9 cellular contexts compared by ENCODE assay signal in the genomic region with DNA sequence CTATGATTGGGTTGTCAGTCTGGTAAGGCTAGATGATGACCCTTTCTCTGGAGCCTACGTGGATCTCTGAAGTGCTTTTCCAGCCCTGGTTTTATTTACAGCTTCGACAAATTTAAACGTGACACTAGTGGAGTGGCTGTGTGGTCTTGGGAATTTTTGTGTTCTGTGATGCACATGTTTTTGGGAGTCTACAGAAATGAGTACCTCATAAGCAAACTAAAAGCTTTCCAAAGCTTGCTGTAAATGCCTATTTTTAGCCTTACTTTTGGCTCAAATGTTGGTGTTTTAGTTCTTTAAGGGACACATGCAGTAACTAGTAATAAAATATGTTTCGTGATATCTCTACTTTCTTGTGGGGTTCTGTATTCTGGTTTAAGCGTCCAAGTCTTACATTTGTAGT. TPM values are rescaled to one million over a fixed set of nuclear protein-coding genes. Genes with fewer than 3 reads are reported as not detected.
DNase-seq lines count a peak whose midpoint lies in the region; ATAC-seq and TF ChIP-seq lines count a peak whose summit lies in the region.
"Had no signal": no experiment of that assay in that cellular context is flagged by ENCODE, and none has a peak within 500 bp of the region (broad histone marks: within the 10 kb centered on the region; RNA-seq: fewer than 3 reads in every experiment).

No MANE protein-coding gene starts in this region.

- in situ Hi-C loops in astrocyte of the spinal cord (cut with HindIII; ENCODE audit: low sequenced_read_pairs), result no loop called here

- H3K27me3 ChIP-seq in heart right ventricle (no peaks in the 10 kb centered on the region), aorta (ENCODE audit: control insufficient read depth in 1 of 2, insufficient read depth in 2 of 2, low read length in 1 of 2) (no peaks in the 10 kb centered on the region)

- H3K9me3 ChIP-seq in heart right ventricle (no peaks in the 10 kb centered on the region), aorta (ENCODE audit: control insufficient read depth, low read length) (no peaks in the 10 kb centered on the region)

- 24 to 33% methylated on average over 5 of the region's 5 CpGs for WGBS in heart right ventricle, 2 donors
- 4% methylated on average over 5 of the region's 5 CpGs for WGBS in aorta, 2 donors

- no peaks in the 10 kb centered on the region for H3K36me3 Mint-ChIP-seq in memory B cell

- H3K36me3 ChIP-seq in heart right ventricle (no peaks in the 10 kb centered on the region), aorta (ENCODE audit: control insufficient read depth in 1 of 2, insufficient read depth in 2 of 2, low read length in 1 of 2) (no peaks in the 10 kb centered on the region)

- no peaks in the 10 kb centered on the region for H3K9me3 Mint-ChIP-seq in memory B cell

- DNase-seq in heart right ventricle (no peak), Right ventricle myocardium inferior (ENCODE audit: missing footprints) (no peak), astrocyte of the spinal cord (ENCODE audit: low read depth, low spot score) (no peak), memory B cell (ENCODE audit: low spot score in 2 of 2) (no peak), aorta (no peak), DMS153 treated with DMSO at 0.1 percent for 48 hours (lab: John Stamatoyannopoulos, UW; ENCODE audit: unreplicated experiment) (no peak), NCI-H748 treated with DMSO at 0.1 percent for 48 hours (lab: John Stamatoyannopoulos, UW) (no peak)
- DNase-seq: left ventricle myocardium superior had no signal

- peak overlapping the region; percentile 97 for H3K27ac Mint-ChIP-seq in memory B cell

- H3K27me3 Mint-ChIP-seq in memory B cell, result no peaks in the 10 kb centered on the region

- intact Hi-C loops in heart right ventricle (cut with DNase I) (loop anchor here in 5 of 10 donors (5.0 to 10.0 kb wide), 7 partner anchors 34 to 104 kb away; partner anchors contain the start of gene CNOT8 (in 5 of the 5)), Right ventricle myocardium inferior (cut with DNase I) (loop anchor here (5.0 to 10.0 kb wide), 4 partner anchors 34 to 284 kb away; partner anchors contain the start of gene HAND1), aorta (cut with DNase I) (loop anchor here (5.0 kb wide), 2 partner anchors 46 to 76 kb away; no protein-coding TSS in a partner anchor)

- H3K4me1 Mint-ChIP-seq in memory B cell, result peaks cover 59% of the 10 kb centered on the region

- ATAC-seq in heart right ventricle (no peak), Right ventricle myocardium inferior (no peak), memory B cell (ENCODE audit: low read depth) (no peak), aorta (ENCODE audit: low FRiP score) (no peak), HG03108 (IDR thresholded peaks at IDR 0.05; ENCODE audit: unreplicated experiment) (no peak)
- ATAC-seq: left ventricle myocardium superior had no signal

- H3K4me3 Mint-ChIP-seq in memory B cell, result peak overlapping the region; percentile 80

- peak overlapping the region in 7 of 10 donors; percentile 13 to 63 (median 42) for H3K27ac ChIP-seq in heart right ventricle
- no peak overlapping the region for H3K27ac ChIP-seq in aorta (ENCODE audit: low read depth in 1 of 2, low read length in 2 of 2)

- peaks cover 13 to 74% (median 64%) of the 10 kb centered on the region in 9 donors for H3K4me1 ChIP-seq in heart right ventricle
- H3K4me1 ChIP-seq in aorta (ENCODE audit: control insufficient read depth in 1 of 2, insufficient read depth in 2 of 2, low read length in 2 of 2), result peaks cover 3 to 5% of the 10 kb centered on the region in 2 donors

- H3K4me3 ChIP-seq in heart right ventricle, result peak overlapping the region in 7 of 10 donors; percentile 6 to 96 (median 28)
- peak overlapping the region; percentile 20 for H3K4me3 ChIP-seq in astrocyte of the spinal cord (ENCODE audit: low read depth, low read length)
- peak overlapping the region; percentile 3 to 10 for H3K4me3 ChIP-seq in aorta (ENCODE audit: low read length in 2 of 2)

- TF ChIP-seq CTCF in heart right ventricle (IDR thresholded peaks at IDR 0.05) (no peak), astrocyte of the spinal cord (IDR thresholded peaks at IDR 0.05; ENCODE audit: low read depth, low read length) (no peak)

RNA-seq across cellular contexts. Expression of gene LARP1, which starts 3.3 kb away (rescaled TPM):
- 100 to 1,000 TPM; 138 to 197 (median 170) TPM for total RNA-seq in heart right ventricle
- polyA plus RNA-seq in heart right ventricle, result 10 to 100 TPM; 26.4 to 30.4 TPM
- 147 TPM for total RNA-seq in Right ventricle myocardium inferior
- 100 to 1,000 TPM; 126 to 142 TPM for total RNA-seq in aorta
- polyA plus RNA-seq in aorta, result 10 to 100 TPM; 15.4 to 22.8 TPM

Comparison
In these comparisons a context has a peak if more than half of its experiments do, and no peak if none do; other contexts are left out.
1. H3K27ac ChIP-seq: peak in heart right ventricle (7 of 10); none in aorta (0 of 2).
2. Peak in every context shown above with its lines, with median percentiles within 50 percentile points of each other: H3K4me3 ChIP-seq.